Comparison of ENCODE assay signal across 8 cellular contexts in genomic region chr5:94793113-94793815, GRCh38.
A peak's percentile ranks its signal among the peaks of the same experiment; 100 is the strongest.
DNase-seq lines count a peak whose midpoint lies in the region; ATAC-seq and TF ChIP-seq lines count a peak whose summit lies in the region.

No MANE protein-coding gene starts in this region.

- H3K4me3 ChIP-seq in OCI-LY3 (ENCODE audit: low read length) = no peak overlapping the region

- no peaks in the 10 kb centered on the region for H3K9me3 ChIP-seq in OCI-LY3 (ENCODE audit: insufficient read depth, low read length)

- no peaks in the 10 kb centered on the region for H3K27me3 ChIP-seq in OCI-LY3 (ENCODE audit: low read depth, low read length)

- H3K36me3 ChIP-seq in OCI-LY3 (replicated peaks; ENCODE audit: low read depth, low read length) = no peaks in the 10 kb centered on the region

- no peak overlapping the region for H3K9ac ChIP-seq in OCI-LY3 (ENCODE audit: low read length)

- H2AFZ ChIP-seq in OCI-LY3 (ENCODE audit: low read depth, low read length) = no peak overlapping the region

- no peak for TF ChIP-seq CTCF in OCI-LY3 (IDR thresholded peaks at IDR 0.05; ENCODE audit: low read depth, low read length)

- DNase-seq in activated CD8-positive, alpha-beta memory T cell treated with anti-CD3 and anti-CD28 coated beads, Interleukin-2, amount 50 U/mL, for 1 hour (ENCODE audit: extremely low read depth) = peak; percentile 0
- no peak for DNase-seq in activated CD8-positive, alpha-beta memory T cell treated with anti-CD3 and anti-CD28 coated beads, Interleukin-2, amount 50 U/mL, for 4 hours
- DNase-seq in GOT3 (lab: John Stamatoyannopoulos, UW) = no peak
- no peak for DNase-seq in NCI-H2171 treated with DMSO at 0.1 percent for 48 hours (lab: John Stamatoyannopoulos, UW)
- DNase-seq in DMS 273 treated with DMSO at 0.1 percent for 48 hours (lab: John Stamatoyannopoulos, UW) = no peak

- peaks cover 10% of the 10 kb centered on the region for H3K4me1 ChIP-seq in OCI-LY3 (ENCODE audit: low read length)

- H3K79me2 ChIP-seq in OCI-LY3 (ENCODE audit: low read length) = no peaks in the 10 kb centered on the region

- peak overlapping the region; percentile 24 for H3K4me2 ChIP-seq in OCI-LY3 (ENCODE audit: low read length)

- ATAC-seq in HG02678 (IDR thresholded peaks at IDR 0.05; ENCODE audit: unreplicated experiment) (peak; percentile 100), esophagus mucosa (peak; percentile 45)

- no peak overlapping the region for H3K27ac ChIP-seq in OCI-LY3 (ENCODE audit: low read length)

- H4K20me1 ChIP-seq in OCI-LY3 (ENCODE audit: insufficient read depth, low read length) = no peaks in the 10 kb centered on the region
